22 cellular contexts compared by ENCODE assay signal in the genomic region with DNA sequence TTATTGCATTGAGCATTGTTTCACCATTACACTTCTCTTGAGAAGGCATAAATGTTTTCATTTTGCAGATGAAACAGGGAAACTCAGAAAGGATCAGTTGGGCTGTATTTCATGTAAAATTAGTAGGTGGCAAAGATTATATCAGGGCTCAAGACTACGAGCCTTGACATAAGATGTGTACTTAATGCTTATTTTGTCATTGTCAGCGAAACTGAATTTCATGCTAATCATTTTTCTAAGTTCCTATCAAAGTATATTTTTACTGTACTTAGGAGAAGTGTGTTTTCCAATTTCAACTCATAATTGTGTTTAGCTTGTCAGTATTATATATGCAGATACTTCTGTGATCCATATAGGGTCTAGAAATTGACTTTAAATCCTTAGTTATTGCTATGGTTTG.
"Had no signal": no experiment of that assay in that cellular context is flagged by ENCODE, and none has a peak within 500 bp of the region (broad histone marks: within the 10 kb centered on the region; RNA-seq: fewer than 3 reads in every experiment).

No MANE protein-coding gene starts in this region.

- H3K9me3 ChIP-seq: colonic mucosa, esophagus muscularis mucosa, heart right ventricle, left lung, lower lobe of right lung, mucosa of descending colon had no signal

- H3K27me3 ChIP-seq: colonic mucosa, esophagus muscularis mucosa, foreskin keratinocyte, heart right ventricle, left lung had no signal

- H3K36me3 Mint-ChIP-seq: naive B cell had no signal

- H3K36me3 ChIP-seq: colonic mucosa, esophagus muscularis mucosa, left lung, lower lobe of right lung had no signal

- FAIRE-seq: endothelial cell of umbilical vein, islet of Langerhans, keratinocyte had no signal

- H3K27me3 Mint-ChIP-seq: dendritic cell treated with granulocyte-macrophage colony-stimulating factor and Interleukin-4, amounts not matched to agents 40 ng/mL and 50 ng/mL, for 4 days; effector memory CD8-positive, alpha-beta T cell; naive B cell had no signal

- H3K4me3 ChIP-seq: colonic mucosa, esophagus muscularis mucosa, heart right ventricle, left lung, lower lobe of right lung, mucosa of descending colon had no signal

- H3K4me1 ChIP-seq: colonic mucosa, foreskin keratinocyte, left lung, lower lobe of right lung had no signal

- H3K27ac ChIP-seq: colonic mucosa, esophagus muscularis mucosa, foreskin keratinocyte, left lung, lower lobe of right lung had no signal

- DNase-seq: colonic mucosa; cortex of kidney; effector CD8-positive, alpha-beta T cell; effector memory CD8-positive, alpha-beta T cell; foreskin keratinocyte; glutamatergic neuron; head of caudate nucleus; heart right ventricle; hippocampal formation; left cardiac atrium; left lung; left ventricle myocardium superior; lower lobe of right lung; mesenchymal stem cell; mucosa of descending colon; naive B cell had no signal

- ATAC-seq: effector memory CD8-positive, alpha-beta T cell; foreskin keratinocyte; heart right ventricle; left cardiac atrium; left lung; left ventricle myocardium superior; lower lobe of right lung; mucosa of descending colon had no signal

- H3K4me3 Mint-ChIP-seq: dendritic cell treated with granulocyte-macrophage colony-stimulating factor and Interleukin-4, amounts not matched to agents 40 ng/mL and 50 ng/mL, for 4 days; effector memory CD8-positive, alpha-beta T cell; mesothelial cell of epicardium; naive B cell had no signal

- H3K27ac Mint-ChIP-seq: dendritic cell treated with granulocyte-macrophage colony-stimulating factor and Interleukin-4, amounts not matched to agents 40 ng/mL and 50 ng/mL, for 4 days; effector memory CD8-positive, alpha-beta T cell; mesothelial cell of epicardium; naive B cell had no signal

- H3K4me1 Mint-ChIP-seq: naive B cell had no signal
